9 cellular contexts compared by ENCODE assay signal in genomic region chr15:58731756-58732535, GRCh38. TPM values are rescaled to one million over a fixed set of nuclear protein-coding genes. Genes with fewer than 3 reads are reported as not detected.
A peak's percentile ranks its signal among the peaks of the same experiment; 100 is the strongest.
DNase-seq lines count a peak whose midpoint lies in the region; ATAC-seq and TF ChIP-seq lines count a peak whose summit lies in the region.
"Had no signal": no experiment of that assay in that cellular context is flagged by ENCODE, and none has a peak within 500 bp of the region (broad histone marks: within the 10 kb centered on the region; RNA-seq: fewer than 3 reads in every experiment).

No MANE protein-coding gene starts in this region.

- CTCF ChIA-PET in CD8-positive, alpha-beta T cell (lab: Charles Lee), result interaction anchor here (0.6 kb wide), 1 partner anchor 981 kb away, joined by 3 read pairs; no protein-coding TSS in a partner anchor

- H3K27me3 Mint-ChIP-seq in CD8-positive, alpha-beta T cell (ENCODE audit: low read depth), result no peaks in the 10 kb centered on the region
- H3K27me3 Mint-ChIP-seq in naive thymus-derived CD8-positive, alpha-beta T cell, result no peaks in the 10 kb centered on the region

- peaks cover 20% of the 10 kb centered on the region for H3K36me3 Mint-ChIP-seq in CD8-positive, alpha-beta T cell
- peaks cover 0 to 22% (median 18%) of the 10 kb centered on the region in 3 donors for H3K36me3 Mint-ChIP-seq in naive thymus-derived CD8-positive, alpha-beta T cell

- no peaks in the 10 kb centered on the region for H3K27me3 ChIP-seq in CD8-positive, alpha-beta T cell (ENCODE audit: insufficient read depth, low read length)

- H3K4me3 Mint-ChIP-seq in CD8-positive, alpha-beta T cell, result no peak overlapping the region
- peak overlapping the region in 4 of 10 donors; percentile 24 to 48 (median 30) for H3K4me3 Mint-ChIP-seq in naive thymus-derived CD8-positive, alpha-beta T cell

- peaks cover 68% of the 10 kb centered on the region for H3K4me1 Mint-ChIP-seq in CD8-positive, alpha-beta T cell (ENCODE audit: low read depth)
- peaks cover 25 to 81% (median 59%) of the 10 kb centered on the region in 4 donors for H3K4me1 Mint-ChIP-seq in naive thymus-derived CD8-positive, alpha-beta T cell

- POLR2A ChIA-PET in CD8-positive, alpha-beta T cell (lab: Charles Lee), result interaction anchor here (0.9 kb wide), 1 partner anchor 8 kb away, joined by 3 read pairs; no protein-coding TSS in a partner anchor
- POLR2A ChIA-PET in naive thymus-derived CD8-positive, alpha-beta T cell (lab: Charles Lee), result no interaction called here

- H3K27ac ChIP-seq in CD8-positive, alpha-beta T cell (ENCODE audit: low read depth, low read length), result no peak overlapping the region

- DNase-seq in CD8-positive, alpha-beta T cell, result no peak
- peak; percentile 11 for DNase-seq in NOMO-1 treated with dmso at 0.1 percent for 144 hours (lab: John Stamatoyannopoulos, UW; ENCODE audit: unreplicated experiment)
- DNase-seq in epithelial cell of esophagus (ENCODE audit: low read depth), result peak; percentile 75
- no peak for DNase-seq in naive thymus-derived CD8-positive, alpha-beta T cell
- no peak for DNase-seq in SKM-1 (lab: John Stamatoyannopoulos, UW; ENCODE audit: unreplicated experiment)
- DNase-seq in DMS53 (lab: John Stamatoyannopoulos, UW), result no peak
- no peak for DNase-seq in NCI-H69 (lab: John Stamatoyannopoulos, UW)
- DNase-seq in NCI-H2081 (lab: John Stamatoyannopoulos, UW), result no peak
- DNase-seq: NCI-H446 treated with DMSO at 0.1 percent for 48 hours had no signal

- no peak for ATAC-seq in CD8-positive, alpha-beta T cell
- ATAC-seq in naive thymus-derived CD8-positive, alpha-beta T cell, result no peak

- intact Hi-C loops in CD8-positive, alpha-beta T cell (cut with DNase I, micrococcal nuclease), result no loop called here

- H3K4me3 ChIP-seq in CD8-positive, alpha-beta T cell (ENCODE audit: low read depth, low read length), result no peak overlapping the region
- no peak overlapping the region for H3K4me3 ChIP-seq in epithelial cell of esophagus (ENCODE audit: low read length)

- peaks cover 20% of the 10 kb centered on the region for H3K4me1 ChIP-seq in CD8-positive, alpha-beta T cell (ENCODE audit: insufficient read depth, low read length)

- H3K9me3 ChIP-seq in CD8-positive, alpha-beta T cell (ENCODE audit: low read length), result no peaks in the 10 kb centered on the region

- H3K36me3 ChIP-seq in CD8-positive, alpha-beta T cell (ENCODE audit: insufficient read depth, low read length), result no peaks in the 10 kb centered on the region

- H3K9me3 Mint-ChIP-seq in CD8-positive, alpha-beta T cell, result no peaks in the 10 kb centered on the region
- H3K9me3 Mint-ChIP-seq in naive thymus-derived CD8-positive, alpha-beta T cell, result peaks cover 0 to 2% (median 0%) of the 10 kb centered on the region in 9 donors

- H3K27ac Mint-ChIP-seq in CD8-positive, alpha-beta T cell, result peak overlapping the region; percentile 57
- peak overlapping the region in 9 of 10 donors; percentile 12 to 71 (median 44) for H3K27ac Mint-ChIP-seq in naive thymus-derived CD8-positive, alpha-beta T cell

- no peak for TF ChIP-seq CTCF in CD8-positive, alpha-beta T cell (IDR thresholded peaks at IDR 0.05)
- no peak for TF ChIP-seq CTCF in epithelial cell of esophagus (IDR thresholded peaks at IDR 0.05; ENCODE audit: insufficient read depth, low read depth, low read length, missing control alignments)

RNA-seq across cellular contexts. Expression of gene ADAM10, which starts 17.6 kb away (rescaled TPM):
- 10 to 100 TPM; 64.2 to 67.8 TPM for total RNA-seq in CD8-positive, alpha-beta T cell
- 100 to 1,000 TPM; 136 to 150 TPM for total RNA-seq in naive thymus-derived CD8-positive, alpha-beta T cell
- 100 to 1,000 TPM in 1 of 3 donors, 10 to 100 TPM in 2; 96.4 to 108 (median 98.8) TPM for polyA plus RNA-seq in naive thymus-derived CD8-positive, alpha-beta T cell

RNA-seq across cellular contexts. Expression of gene MINDY2, which starts 39.2 kb away (rescaled TPM):
- 1 to 10 TPM; 4.7 to 4.9 TPM for total RNA-seq in CD8-positive, alpha-beta T cell
- total RNA-seq in naive thymus-derived CD8-positive, alpha-beta T cell, result 10 to 100 TPM; 11.1 to 11.5 TPM
- 1 to 10 TPM; 8.5 to 9.5 (median 9.4) TPM for polyA plus RNA-seq in naive thymus-derived CD8-positive, alpha-beta T cell

Comparison
In these comparisons a context has a peak if more than half of its experiments do, and no peak if none do; other contexts are left out.
1. DNase-seq: peak in NOMO-1 treated with dmso at 0.1 percent for 144 hours (single experiment) and epithelial cell of esophagus (single experiment); none in CD8-positive, alpha-beta T cell (0 of 7), naive thymus-derived CD8-positive, alpha-beta T cell (0 of 10), SKM-1 (single experiment), DMS53 (single experiment), NCI-H69 (single experiment) and NCI-H2081 (0 of 2).